Comparison of ENCODE assay signal across 25 cellular contexts in genomic region chr4:151692821-151693504, GRCh38.
A peak's percentile ranks its signal among the peaks of the same experiment; 100 is the strongest.
DNase-seq lines count a peak whose midpoint lies in the region; ATAC-seq and TF ChIP-seq lines count a peak whose summit lies in the region.
"Had no signal": no experiment of that assay in that cellular context is flagged by ENCODE, and none has a peak within 500 bp of the region (broad histone marks: within the 10 kb centered on the region; RNA-seq: fewer than 3 reads in every experiment).

No MANE protein-coding gene starts in this region.

- H3K27me3 ChIP-seq in H9 (ENCODE audit: insufficient read depth, low read length) (no peaks in the 10 kb centered on the region), psoas muscle (ENCODE audit: insufficient read depth in 3 of 3, low read length in 2 of 3) (no peaks in the 10 kb centered on the region), mammary epithelial cell (ENCODE audit: insufficient read depth, low read length) (no peaks in the 10 kb centered on the region), ascending aorta (no peaks in the 10 kb centered on the region)
- H3K27me3 ChIP-seq: adrenal gland, BE2C, breast epithelium, spleen, transverse colon had no signal

- H3K27ac ChIP-seq in H9 (ENCODE audit: insufficient read length, low read depth, low read length) (no peak overlapping the region), psoas muscle (peak overlapping the region; percentile 86), mammary epithelial cell (ENCODE audit: insufficient read depth, low read depth, low read length) (no peak overlapping the region), ascending aorta (no peak overlapping the region)
- H3K27ac ChIP-seq: adrenal gland, spleen, transverse colon had no signal

- H2AFZ ChIP-seq in H9 (ENCODE audit: low read length) (no peak overlapping the region), mammary epithelial cell (ENCODE audit: low read depth, low read length) (no peak overlapping the region)

- peak in 1 of 4 donors; percentile 15 for ATAC-seq in psoas muscle
- ATAC-seq: CD8-positive, alpha-beta T cell had no signal

- no peaks in the 10 kb centered on the region for H3K79me1 ChIP-seq in H9 (ENCODE audit: insufficient read depth, low read depth, low read length, poor library complexity, severe bottlenecking)

- H3K36me3 ChIP-seq in psoas muscle (ENCODE audit: insufficient read depth in 1 of 2, low read depth in 1 of 2) (peaks cover 0 to 2% of the 10 kb centered on the region in 2 donors), mammary epithelial cell (ENCODE audit: insufficient read depth, low read length) (no peaks in the 10 kb centered on the region), ascending aorta (no peaks in the 10 kb centered on the region)
- H3K36me3 ChIP-seq: adrenal gland, BE2C, breast epithelium, transverse colon had no signal

- no peak overlapping the region for H4K8ac ChIP-seq in H9 (replicated peaks; ENCODE audit: insufficient read length, low read depth, low read length)

- no peak overlapping the region for H2BK5ac ChIP-seq in H9 (ENCODE audit: insufficient read length, low read length)

- no peak overlapping the region for H2BK20ac ChIP-seq in H9 (ENCODE audit: low read depth, low read length, poor library complexity, severe bottlenecking)

- DNase-seq in H9 (no peak), NCI-H1694 treated with DMSO at 0.1 percent for 48 hours (lab: John Stamatoyannopoulos, UW) (peak; percentile 58), cerebellar cortex (ENCODE audit: low spot score) (peak; percentile 38), psoas muscle (no peak), mammary epithelial cell (no peak), RKO (ENCODE audit: low spot score) (no peak), ascending aorta (ENCODE audit: low spot score in 2 of 2) (no peak)
- no peak for DNase-seq in activated naive CD4-positive, alpha-beta T cell treated with anti-CD3 and anti-CD28 coated beads, Interleukin-2, amount 50 U/mL, for 16 hours
- DNase-seq: activated CD4-positive, alpha-beta memory T cell treated with anti-CD3 and anti-CD28 coated beads for 36 hours; activated CD4-positive, CD25-positive, alpha-beta regulatory T cell treated with anti-CD3 and anti-CD28 coated beads, Interleukin-2, amount 50 U/mL, for 72 hours; activated CD8-positive, alpha-beta memory T cell treated with anti-CD3 and anti-CD28 coated beads, Interleukin-2, amount 50 U/mL, for 4 hours; activated naive CD4-positive, alpha-beta T cell treated with Interleukin-2 at 50 U/mL for 16 hours; adrenal gland; BE2C; CD8-positive, alpha-beta T cell; effector CD4-positive, alpha-beta T cell; NCI-H146; NCI-H526; nephron progenitor cell; SHP77 treated with DMSO at 0.1 percent for 48 hours; spleen; stimulated activated CD4-positive, alpha-beta T cell treated with anti-CD3 and anti-CD28 coated beads, Interleukin-2, amount 100 ng/mL, for 24 hours; transverse colon had no signal

- H3K4me1 Mint-ChIP-seq in H9: peaks cover 16 to 22% of the 10 kb centered on the region in 2 experiments

- no peaks in the 10 kb centered on the region for H3K27me3 Mint-ChIP-seq in H9 (ENCODE audit: low read depth)
- H3K27me3 Mint-ChIP-seq: activated CD4-positive, alpha-beta memory T cell treated with anti-CD3 and anti-CD28 coated beads for 36 hours; IgD-negative memory B cell had no signal

- peak overlapping the region in 2 of 3 experiments; percentile 10 to 44; a peak in 1 of 7 replicates for H3K27ac Mint-ChIP-seq in H9
- H3K27ac Mint-ChIP-seq: activated CD4-positive, alpha-beta memory T cell treated with anti-CD3 and anti-CD28 coated beads for 36 hours; CD8-positive, alpha-beta T cell; nephron progenitor cell had no signal

- H4K91ac ChIP-seq in H9 (ENCODE audit: insufficient read length, low read depth, low read length): no peak overlapping the region

- peaks cover 4 to 11% (median 10%) of the 10 kb centered on the region in 3 experiments; a peak in 6 of 7 replicates for H3K36me3 Mint-ChIP-seq in H9 (ENCODE audit: insufficient read depth in 1 of 3, low read depth in 3 of 3)

- H3K4me3 ChIP-seq in psoas muscle (no peak overlapping the region), mammary epithelial cell (replicated peaks in 1 of 3; ENCODE audit: insufficient read depth in 1 of 3, low read depth in 2 of 3, low read length in 3 of 3) (no peak overlapping the region), ascending aorta (no peak overlapping the region)
- H3K4me3 ChIP-seq: adrenal gland, breast epithelium, spleen, transverse colon had no signal

- in situ Hi-C loops in mammary epithelial cell (cut with MboI; ENCODE audit: low sequenced_read_pairs in 2 of 2): no loop called here

- H2AK5ac ChIP-seq in H9 (ENCODE audit: insufficient read length, low read length): no peak overlapping the region

- no peak overlapping the region for H3K9ac ChIP-seq in H9 (ENCODE audit: extremely low read depth, insufficient read length, low read length)
- no peak overlapping the region for H3K9ac ChIP-seq in mammary epithelial cell (ENCODE audit: insufficient read depth, low read length)

- H4K20me1 ChIP-seq in H9 (ENCODE audit: control insufficient read depth, insufficient read depth, insufficient read length) (peaks cover 2% of the 10 kb centered on the region), mammary epithelial cell (ENCODE audit: insufficient read depth, low read length) (no peaks in the 10 kb centered on the region)

- intact Hi-C loops in psoas muscle (cut with DNase I) (loop anchor here in 1 of 2 donors (5.0 kb wide), 1 partner anchor 36 kb away; no protein-coding TSS in a partner anchor), mammary epithelial cell (cut with micrococcal nuclease) (no loop called here), ascending aorta (cut with DNase I) (no loop called here)

- H3T11ph ChIP-seq in H9 (ENCODE audit: low read length): no peak overlapping the region

- H3K4me2 ChIP-seq in H9 (ENCODE audit: insufficient read depth, insufficient read length, low read length) (no peak overlapping the region), mammary epithelial cell (ENCODE audit: insufficient read depth, low read depth, low read length) (no peak overlapping the region)

- CTCF ChIA-PET in mammary epithelial cell (lab: Charles Lee; ENCODE audit: low non-redundant PET): no interaction called here

- no peaks in the 10 kb centered on the region for H3K23me2 ChIP-seq in H9 (ENCODE audit: insufficient read length, low read depth, low read length, poor library complexity, severe bottlenecking)

- H3K79me2 ChIP-seq in H9 (ENCODE audit: insufficient read depth, low read length) (no peaks in the 10 kb centered on the region), mammary epithelial cell (ENCODE audit: insufficient read depth, low read length) (no peaks in the 10 kb centered on the region)

- H3K4me3 Mint-ChIP-seq in H9: no peak overlapping the region
- H3K4me3 Mint-ChIP-seq: activated CD4-positive, alpha-beta memory T cell treated with anti-CD3 and anti-CD28 coated beads for 36 hours; CD8-positive, alpha-beta T cell; IgD-negative memory B cell; nephron progenitor cell had no signal

- H3K9me3 Mint-ChIP-seq in H9: no peaks in the 10 kb centered on the region; a peak in 1 of 5 replicates
- H3K9me3 Mint-ChIP-seq: activated CD4-positive, alpha-beta memory T cell treated with anti-CD3 and anti-CD28 coated beads for 36 hours; CD8-positive, alpha-beta T cell; nephron progenitor cell had no signal

- no peak overlapping the region for H3K14ac ChIP-seq in H9 (ENCODE audit: insufficient read depth, low read length)

- H4K5ac ChIP-seq in H9 (ENCODE audit: insufficient read length, low read depth, low read length): no peak overlapping the region

- WGBS in H9 (ENCODE audit: extremely low coverage, insufficient read length, low lambda C conversion rate): no CpG with 5 or more reads among the region's 17 CpGs
- whole genome bisulfite sequencing in psoas muscle, 3 donors: 65 to 82% (median 68%) methylated on average over 17 of the region's 17 CpGs
- 85% methylated on average over 17 of the region's 17 CpGs for WGBS in mammary epithelial cell (ENCODE audit: low coverage, missing lambda C conversion rate)

- H3K23ac ChIP-seq in H9 (ENCODE audit: insufficient read length, low read depth, low read length): no peak overlapping the region

- H3K9me3 ChIP-seq in H9 (ENCODE audit: control insufficient read depth, low read depth, low read length) (no peaks in the 10 kb centered on the region), psoas muscle (no peaks in the 10 kb centered on the region), mammary epithelial cell (replicated peaks; ENCODE audit: insufficient read depth, low read length) (no peaks in the 10 kb centered on the region), ascending aorta (no peaks in the 10 kb centered on the region)
- H3K9me3 ChIP-seq: adrenal gland, BE2C, breast epithelium, spleen, transverse colon had no signal

- no peak overlapping the region for H2BK120ac ChIP-seq in H9 (ENCODE audit: low read depth, low read length, poor library complexity, severe bottlenecking)

- H2BK15ac ChIP-seq in H9 (ENCODE audit: low read depth, low read length): no peak overlapping the region

- H2BK12ac ChIP-seq in H9 (ENCODE audit: insufficient read length, low read depth, low read length): no peak overlapping the region

- H3K18ac ChIP-seq in H9 (ENCODE audit: insufficient read length, low read depth, low read length): no peak overlapping the region

- H3K56ac ChIP-seq in H9 (ENCODE audit: insufficient read length, low read depth, low read length): no peak overlapping the region

- BruUV-seq in mammary epithelial cell (replicated peaks; lab: Mats Ljungman, UMichigan): no TSS peak

- TF ChIP-seq CTCF in H9 (conservative IDR thresholded peaks at IDR 0.05): no peak
- no peak for TF ChIP-seq CTCF in psoas muscle (IDR thresholded peaks at IDR 0.05)
- no peak for TF ChIP-seq CTCF in mammary epithelial cell (conservative IDR thresholded peaks at IDR 0.05 in 1 of 2, IDR thresholded peaks at IDR 0.05 in 1 of 2; ENCODE audit: extremely low read depth in 1 of 2, insufficient read depth in 1 of 2, low read depth in 1 of 2, low read length in 2 of 2)
- no peak for TF ChIP-seq CTCF in ascending aorta (IDR thresholded peaks at IDR 0.05)

- dilution Hi-C loops in mammary epithelial cell (cut with HindIII; ENCODE audit: low sequenced_read_pairs): no loop called here

- H3K4ac ChIP-seq in H9 (ENCODE audit: low read depth, low read length): no peak overlapping the region

- H3K4me1 ChIP-seq in H9 (ENCODE audit: insufficient read depth, low read length) (no peaks in the 10 kb centered on the region), psoas muscle (peaks cover 76% of the 10 kb centered on the region), mammary epithelial cell (ENCODE audit: insufficient read depth, low read length) (no peaks in the 10 kb centered on the region), ascending aorta (no peaks in the 10 kb centered on the region)
- H3K4me1 ChIP-seq: breast epithelium had no signal

Comparison
In these comparisons a context has a peak if more than half of its experiments do, and no peak if none do; other contexts are left out.
1. DNase-seq: peak in NCI-H1694 treated with DMSO at 0.1 percent for 48 hours (single experiment) and cerebellar cortex (single experiment); none in H9 (single experiment), psoas muscle (0 of 2), activated naive CD4-positive, alpha-beta T cell treated with anti-CD3 and anti-CD28 coated beads, Interleukin-2, amount 50 U/mL, for 16 hours (single experiment), mammary epithelial cell (single experiment), RKO (single experiment) and ascending aorta (0 of 2).